In genomic region chr9:90379771-90380170, GRCh38 we compare ENCODE assay signal across 24 cellular contexts.
DNase-seq lines count a peak whose midpoint lies in the region; ATAC-seq, FAIRE-seq and TF ChIP-seq lines count a peak whose summit lies in the region.
"Had no signal": no experiment of that assay in that cellular context is flagged by ENCODE, and none has a peak within 500 bp of the region (broad histone marks: within the 10 kb centered on the region; RNA-seq: fewer than 3 reads in every experiment).

No MANE protein-coding gene starts in this region.

- ATAC-seq in GM23338 = no peak
- no peak for ATAC-seq in HG03045 (IDR thresholded peaks at IDR 0.05; ENCODE audit: unreplicated experiment)

- H3K4me1 Mint-ChIP-seq in GM23338 (no peaks in the 10 kb centered on the region; the same call in 2 of the 3 replicates), neural progenitor cell (peaks cover 14% of the 10 kb centered on the region)
- H3K4me1 Mint-ChIP-seq: CD14-positive monocyte; CD4-positive, alpha-beta memory T cell; CD4-positive, CD25-positive, alpha-beta regulatory T cell; CD8-positive, alpha-beta memory T cell had no signal

- no peak overlapping the region for H3K27ac ChIP-seq in GM23338 (ENCODE audit: low read depth)
- H3K27ac ChIP-seq in WERI-Rb-1 = no peak overlapping the region
- H3K27ac ChIP-seq in neural progenitor cell = no peak overlapping the region
- H3K27ac ChIP-seq: BLaER1 had no signal

- H3K4me1 ChIP-seq in GM23338 (ENCODE audit: insufficient read depth) (no peaks in the 10 kb centered on the region), neural progenitor cell (no peaks in the 10 kb centered on the region)
- H3K4me1 ChIP-seq: BE2C, BLaER1 had no signal

- H3K4me2 ChIP-seq in GM23338 = no peak overlapping the region
- H3K4me2 ChIP-seq in neural progenitor cell = no peak overlapping the region
- H3K4me2 ChIP-seq: BLaER1 had no signal

- H4K20me1 ChIP-seq in GM23338 (replicated peaks; ENCODE audit: insufficient read depth) (no peaks in the 10 kb centered on the region), neural progenitor cell (ENCODE audit: low read depth) (no peaks in the 10 kb centered on the region)
- H4K20me1 ChIP-seq: BLaER1 had no signal

- no peaks in the 10 kb centered on the region for H3K36me3 ChIP-seq in GM23338 (ENCODE audit: insufficient read depth)
- no peaks in the 10 kb centered on the region for H3K36me3 ChIP-seq in WERI-Rb-1
- no peaks in the 10 kb centered on the region for H3K36me3 ChIP-seq in neural progenitor cell
- H3K36me3 ChIP-seq: BE2C, BLaER1 had no signal

- H3K9me3 ChIP-seq in WERI-Rb-1 (ENCODE audit: severe bottlenecking) (peaks cover 6% of the 10 kb centered on the region), neural progenitor cell (ENCODE audit: low read depth) (no peaks in the 10 kb centered on the region)
- H3K9me3 ChIP-seq: BE2C, BLaER1 had no signal

- H3K9me2 ChIP-seq in GM23338 (ENCODE audit: insufficient read depth) = no peaks in the 10 kb centered on the region

- no peak overlapping the region for H3K4me3 Mint-ChIP-seq in GM23338
- no peak overlapping the region for H3K4me3 Mint-ChIP-seq in neural progenitor cell
- H3K4me3 Mint-ChIP-seq: CD14-positive monocyte; CD4-positive, alpha-beta memory T cell; CD4-positive, CD25-positive, alpha-beta regulatory T cell; CD8-positive, alpha-beta memory T cell had no signal

- H3K9ac ChIP-seq in neural progenitor cell = no peak overlapping the region
- H3K9ac ChIP-seq: BLaER1 had no signal

- H2AFZ ChIP-seq in GM23338 = 0 out of 2 replicates have a peak overlapping the region, but pooled peaks have one; percentile 23
- H2AFZ ChIP-seq in neural progenitor cell (replicated peaks) = peak overlapping the region; percentile 6

- H3K9me3 Mint-ChIP-seq in GM23338 (no peaks in the 10 kb centered on the region), neural progenitor cell (peaks cover 2% of the 10 kb centered on the region)
- H3K9me3 Mint-ChIP-seq: CD4-positive, alpha-beta memory T cell had no signal

- H3K4me3 ChIP-seq in GM23338 (no peak overlapping the region), WERI-Rb-1 (ENCODE audit: low read depth, low read length) (no peak overlapping the region), neural progenitor cell (no peak overlapping the region)
- H3K4me3 ChIP-seq: BLaER1 had no signal

- H3K27me3 ChIP-seq in GM23338 (ENCODE audit: insufficient read depth) (no peaks in the 10 kb centered on the region), WERI-Rb-1 (ENCODE audit: insufficient read depth, low read depth, severe bottlenecking) (no peaks in the 10 kb centered on the region), neural progenitor cell (no peaks in the 10 kb centered on the region)
- H3K27me3 ChIP-seq: BLaER1 had no signal

- no peak for TF ChIP-seq CTCF in D721Med (IDR thresholded peaks at IDR 0.05; ENCODE audit: insufficient read depth, missing control alignments)
- TF ChIP-seq CTCF in GM23338 (conservative IDR thresholded peaks at IDR 0.05; ENCODE audit: low read depth in 2 of 2) = no peak
- no peak for TF ChIP-seq CTCF in WERI-Rb-1 (IDR thresholded peaks at IDR 0.05; ENCODE audit: low read depth, low read length)
- no peak for TF ChIP-seq CTCF in neural progenitor cell (IDR thresholded peaks at IDR 0.05)

- H3K36me3 Mint-ChIP-seq in GM23338 (ENCODE audit: low read depth) (no peaks in the 10 kb centered on the region), neural progenitor cell (no peaks in the 10 kb centered on the region)
- H3K36me3 Mint-ChIP-seq: CD14-positive monocyte; CD4-positive, alpha-beta memory T cell; CD4-positive, CD25-positive, alpha-beta regulatory T cell; CD8-positive, alpha-beta memory T cell had no signal

- H3K27ac Mint-ChIP-seq in GM23338 = no peak overlapping the region
- no peak overlapping the region for H3K27ac Mint-ChIP-seq in neural progenitor cell
- H3K27ac Mint-ChIP-seq: CD14-positive monocyte; CD4-positive, alpha-beta memory T cell; CD8-positive, alpha-beta memory T cell had no signal

- intact Hi-C loops in posterior cingulate gyrus (cut with DNase I) = no loop called here

- no peaks in the 10 kb centered on the region for H3F3A ChIP-seq in GM23338 (replicated peaks; ENCODE audit: low read depth)
- no peaks in the 10 kb centered on the region for H3F3A ChIP-seq in neural progenitor cell (ENCODE audit: low read depth)

- no peaks in the 10 kb centered on the region for H3K79me2 ChIP-seq in GM23338 (replicated peaks; ENCODE audit: insufficient read depth)
- H3K79me2 ChIP-seq in neural progenitor cell (ENCODE audit: low read depth) = no peaks in the 10 kb centered on the region

- peak; percentile 55 for FAIRE-seq in D721Med (lab: Jason Lieb, UNC)
- FAIRE-seq: A204.1, G401.6, GM12891, GM19239 had no signal

- DNase-seq in D721Med (ENCODE audit: insufficient read length, low spot score) (no peak), GM23338 (ENCODE audit: low spot score) (no peak), WERI-Rb-1 (peak; percentile 22), neural progenitor cell (ENCODE audit: low spot score) (no peak), NCI-H1417 (lab: John Stamatoyannopoulos, UW) (no peak), posterior cingulate gyrus (no peak), epidermal melanocyte (ENCODE audit: insufficient read length, low spot score) (no peak)
- DNase-seq: 8988T; ACHN; BE2C; C1 segment of cervical spinal cord; CD4-positive, alpha-beta memory T cell; CD4-positive, CD25-positive, alpha-beta regulatory T cell; CD8-positive, alpha-beta memory T cell; COR-L47; DMS79 treated with DMSO at 0.1 percent for 48 hours; GF-D8 had no signal

- H3K27me3 Mint-ChIP-seq in GM23338 (ENCODE audit: insufficient read depth, low read depth, poor library complexity) = peaks cover 4% of the 10 kb centered on the region
- H3K27me3 Mint-ChIP-seq in neural progenitor cell (ENCODE audit: insufficient read depth, low read depth) = no peaks in the 10 kb centered on the region

TF ChIP-seq in GM23338, 12 proteins besides CTCF, POLR2A, EP300 and RAD21:
- TF ChIP-seq REST (IDR thresholded peaks at IDR 0.05; ENCODE audit: unreplicated experiment) (no peak), ETS1 (IDR thresholded peaks at IDR 0.05) (no peak)
